In genomic region chr12:57591567-57592325, GRCh38 we compare ENCODE assay signal across 8 cellular contexts. TPM values are rescaled to one million over a fixed set of nuclear protein-coding genes. Genes with fewer than 3 reads are reported as not detected.
A peak's percentile ranks its signal among the peaks of the same experiment; 100 is the strongest.
DNase-seq lines count a peak whose midpoint lies in the region; ATAC-seq and TF ChIP-seq lines count a peak whose summit lies in the region.

No MANE protein-coding gene starts in this region.

- peaks cover 35% of the 10 kb centered on the region for H3K4me1 ChIP-seq in CD4-positive, CD25-positive, alpha-beta regulatory T cell (ENCODE audit: control insufficient read depth, insufficient read depth, low read length, poor library complexity, severe bottlenecking)
- H3K4me1 ChIP-seq in GM23338 (ENCODE audit: insufficient read depth), result peaks cover 13% of the 10 kb centered on the region
- peaks cover 9 to 18% of the 10 kb centered on the region in 2 donors for H3K4me1 ChIP-seq in muscle layer of duodenum (ENCODE audit: control insufficient read depth in 1 of 2, insufficient read depth in 2 of 2, low read length in 2 of 2)

- peak overlapping the region; percentile 89 for H2AFZ ChIP-seq in GM23338

- peaks cover 11% of the 10 kb centered on the region for H3F3A ChIP-seq in GM23338 (replicated peaks; ENCODE audit: low read depth)

- no peak for DNase-seq in CD4-positive, CD25-positive, alpha-beta regulatory T cell
- peak; percentile 32 for DNase-seq in GM23338 (ENCODE audit: low spot score)
- peak; percentile 28 for DNase-seq in RPMI7951 (ENCODE audit: low read depth)
- peak; percentile 33 for DNase-seq in endothelial cell (ENCODE audit: low spot score)
- DNase-seq in stimulated activated naive CD4-positive, alpha-beta T cell treated with Interleukin-2 at 50 U/mL for 16 hours (lab: John Stamatoyannopoulos, UW), result no peak
- no peak for DNase-seq in mucosa of gallbladder (ENCODE audit: low spot score)
- no peak for DNase-seq in A172 (ENCODE audit: low spot score)

- no peak for ATAC-seq in CD4-positive, CD25-positive, alpha-beta regulatory T cell (ENCODE audit: low read depth in 2 of 2)
- peak; percentile 38 for ATAC-seq in GM23338

- H3K36me3 Mint-ChIP-seq in CD4-positive, CD25-positive, alpha-beta regulatory T cell, result peaks cover 10% of the 10 kb centered on the region
- H3K36me3 Mint-ChIP-seq in GM23338 (ENCODE audit: low read depth) (peaks cover 10% of the 10 kb centered on the region), endothelial cell (ENCODE audit: low read depth, unreplicated experiment) (peaks cover 12% of the 10 kb centered on the region)

- H3K79me2 ChIP-seq in GM23338 (replicated peaks; ENCODE audit: insufficient read depth), result peaks cover 22% of the 10 kb centered on the region

- H3K9me3 ChIP-seq in CD4-positive, CD25-positive, alpha-beta regulatory T cell (ENCODE audit: control insufficient read depth in 2 of 2, low read length in 2 of 2), result no peaks in the 10 kb centered on the region
- H3K9me3 ChIP-seq in muscle layer of duodenum (ENCODE audit: control insufficient read depth in 1 of 2, low read length in 2 of 2), result no peaks in the 10 kb centered on the region

- peaks cover 13 to 35% (median 27%) of the 10 kb centered on the region in 4 donors for H3K4me1 Mint-ChIP-seq in CD4-positive, CD25-positive, alpha-beta regulatory T cell
- H3K4me1 Mint-ChIP-seq in GM23338, result peaks cover 14% of the 10 kb centered on the region
- peaks cover 18% of the 10 kb centered on the region for H3K4me1 Mint-ChIP-seq in endothelial cell (ENCODE audit: unreplicated experiment)

- TF ChIP-seq CTCF in GM23338 (conservative IDR thresholded peaks at IDR 0.05; ENCODE audit: low read depth in 2 of 2), result no peak
- no peak for TF ChIP-seq CTCF in endothelial cell (IDR thresholded peaks at IDR 0.05; ENCODE audit: unreplicated experiment)

- no peaks in the 10 kb centered on the region for H3K9me2 ChIP-seq in GM23338 (ENCODE audit: insufficient read depth)

- H3K4me2 ChIP-seq in GM23338, result peak overlapping the region; percentile 97

- H3K27me3 ChIP-seq in CD4-positive, CD25-positive, alpha-beta regulatory T cell (ENCODE audit: control insufficient read depth, insufficient read depth, low read length), result peaks cover 7% of the 10 kb centered on the region
- H3K27me3 ChIP-seq in GM23338 (ENCODE audit: insufficient read depth) (0 out of 2 replicates have a peak, but pooled peaks cover 8% of the 10 kb centered on the region), muscle layer of duodenum (ENCODE audit: low read depth, low read length) (no peaks in the 10 kb centered on the region)

- peak overlapping the region; percentile 75 for H3K4me3 ChIP-seq in CD4-positive, CD25-positive, alpha-beta regulatory T cell (ENCODE audit: low read depth, low read length)
- H3K4me3 ChIP-seq in GM23338, result peak overlapping the region; percentile 98
- H3K4me3 ChIP-seq in muscle layer of duodenum (ENCODE audit: low read depth in 1 of 2, low read length in 2 of 2), result peak overlapping the region; percentile 88 to 94

- H3K9me3 Mint-ChIP-seq in CD4-positive, CD25-positive, alpha-beta regulatory T cell, result peaks cover 0 to 1% (median 0%) of the 10 kb centered on the region in 7 donors
- no peaks in the 10 kb centered on the region for H3K9me3 Mint-ChIP-seq in GM23338
- H3K9me3 Mint-ChIP-seq in endothelial cell (ENCODE audit: unreplicated experiment), result no peaks in the 10 kb centered on the region

- H3K27ac Mint-ChIP-seq in CD4-positive, CD25-positive, alpha-beta regulatory T cell, result peak overlapping the region; percentile 92 to 96 (median 94)
- peak overlapping the region; percentile 72; the same call in 1 of the 2 replicates for H3K27ac Mint-ChIP-seq in GM23338
- H3K27ac Mint-ChIP-seq in endothelial cell (ENCODE audit: unreplicated experiment), result peak overlapping the region; percentile 83

- peaks cover 30% of the 10 kb centered on the region for H3K36me3 ChIP-seq in CD4-positive, CD25-positive, alpha-beta regulatory T cell (ENCODE audit: control insufficient read depth, insufficient read depth, low read length)
- H3K36me3 ChIP-seq in GM23338 (ENCODE audit: insufficient read depth) (peaks cover 6% of the 10 kb centered on the region; the same call in 1 of the 2 replicates), muscle layer of duodenum (ENCODE audit: control insufficient read depth in 1 of 2, insufficient read depth in 2 of 2, low read length in 2 of 2) (peaks cover 8 to 11% of the 10 kb centered on the region in 2 donors)

- H3K4me3 Mint-ChIP-seq in CD4-positive, CD25-positive, alpha-beta regulatory T cell, result peak overlapping the region; percentile 90 to 97 (median 94)
- H3K4me3 Mint-ChIP-seq in GM23338, result peak overlapping the region; percentile 92
- peak overlapping the region; percentile 95 for H3K4me3 Mint-ChIP-seq in endothelial cell (ENCODE audit: unreplicated experiment)

- H3K27me3 Mint-ChIP-seq in CD4-positive, CD25-positive, alpha-beta regulatory T cell, result no peaks in the 10 kb centered on the region
- H3K27me3 Mint-ChIP-seq in GM23338 (ENCODE audit: insufficient read depth, low read depth, poor library complexity), result peaks cover 17% of the 10 kb centered on the region
- H3K27me3 Mint-ChIP-seq in endothelial cell (ENCODE audit: unreplicated experiment), result peaks cover 11% of the 10 kb centered on the region

- peak overlapping the region; percentile 74 for H3K27ac ChIP-seq in CD4-positive, CD25-positive, alpha-beta regulatory T cell (ENCODE audit: insufficient read depth, low read length, poor library complexity, severe bottlenecking)
- no peak overlapping the region for H3K27ac ChIP-seq in GM23338 (ENCODE audit: low read depth)
- peak overlapping the region; percentile 51 for H3K27ac ChIP-seq in muscle layer of duodenum (ENCODE audit: low read length)

- peaks cover 4% of the 10 kb centered on the region for H4K20me1 ChIP-seq in GM23338 (replicated peaks; ENCODE audit: insufficient read depth)

RNA-seq across cellular contexts. Expression of gene PIP4K2C, which starts 0.8 kb away (rescaled TPM):
- 35.8 TPM for total RNA-seq in CD4-positive, CD25-positive, alpha-beta regulatory T cell
- 10 to 100 TPM; 24.6 to 38.6 (median 30.2) TPM for polyA plus RNA-seq in CD4-positive, CD25-positive, alpha-beta regulatory T cell
- total RNA-seq in GM23338 (2014; rRNA removed; shearing (Covaris generic)), result 26.4 and 30.6 TPM in 2 replicates
- polyA plus RNA-seq in GM23338 (2016; fragmentation: Nextera tagmentation; extraction: Ambion mirVana), result 10.5 and 10.8 TPM in 2 replicates
- total RNA-seq in RPMI7951 (2014; rRNA removed; shearing (Covaris generic)), result 15.9 and 19.3 TPM in 2 replicates
- total RNA-seq in endothelial cell (ENCODE audit: unreplicated experiment) (18.5 TPM), mucosa of gallbladder (36.1 TPM)
- 42.5 and 54.0 TPM in 2 replicates for total RNA-seq in A172 (2014; rRNA removed; shearing (Covaris generic))

RNA-seq across cellular contexts. Expression of gene DTX3, which starts 12.9 kb away (rescaled TPM):
- total RNA-seq in CD4-positive, CD25-positive, alpha-beta regulatory T cell, result 31.2 TPM
- 1 to 10 TPM; 3.4 to 7.4 (median 5.1) TPM for polyA plus RNA-seq in CD4-positive, CD25-positive, alpha-beta regulatory T cell
- 37.8 and 46.6 TPM in 2 replicates for total RNA-seq in GM23338 (2014; rRNA removed; shearing (Covaris generic))
- 16.7 and 22.8 TPM in 2 replicates for polyA plus RNA-seq in GM23338 (2016; fragmentation: Nextera tagmentation; extraction: Ambion mirVana)
- total RNA-seq in RPMI7951 (2014; rRNA removed; shearing (Covaris generic)), result 9.9 and 10.7 TPM in 2 replicates
- 43.7 TPM for total RNA-seq in endothelial cell (ENCODE audit: unreplicated experiment)
- 31.2 TPM for total RNA-seq in mucosa of gallbladder
- 13.6 and 21.3 TPM in 2 replicates for total RNA-seq in A172 (2014; rRNA removed; shearing (Covaris generic))

RNA-seq across cellular contexts. Expression of gene ARHGEF25, which starts 19.5 kb away (rescaled TPM):
- 0.64 TPM for total RNA-seq in CD4-positive, CD25-positive, alpha-beta regulatory T cell
- not detected for polyA plus RNA-seq in CD4-positive, CD25-positive, alpha-beta regulatory T cell
- 9.9 and 10.2 TPM in 2 replicates for total RNA-seq in GM23338 (2014; rRNA removed; shearing (Covaris generic))
- 0.53 TPM in 1 of 2 replicates, not detected in the other for polyA plus RNA-seq in GM23338 (2016; fragmentation: Nextera tagmentation; extraction: Ambion mirVana)
- 9.4 and 11.5 TPM in 2 replicates for total RNA-seq in RPMI7951 (2014; rRNA removed; shearing (Covaris generic))
- 20.0 TPM for total RNA-seq in endothelial cell (ENCODE audit: unreplicated experiment)
- total RNA-seq in mucosa of gallbladder, result 26.2 TPM
- 20.6 and 23.0 TPM in 2 replicates for total RNA-seq in A172 (2014; rRNA removed; shearing (Covaris generic))

RNA-seq across cellular contexts. Expression of gene B4GALNT1, which starts 41.3 kb away (rescaled TPM):
- total RNA-seq in CD4-positive, CD25-positive, alpha-beta regulatory T cell, result not detected
- not detected for polyA plus RNA-seq in CD4-positive, CD25-positive, alpha-beta regulatory T cell
- 2.4 and 2.8 TPM in 2 replicates for total RNA-seq in GM23338 (2014; rRNA removed; shearing (Covaris generic))
- polyA plus RNA-seq in GM23338 (2016; fragmentation: Nextera tagmentation; extraction: Ambion mirVana), result 1.3 and 1.4 TPM in 2 replicates
- total RNA-seq in RPMI7951 (2014; rRNA removed; shearing (Covaris generic)), result 11.9 and 14.4 TPM in 2 replicates
- total RNA-seq in endothelial cell (ENCODE audit: unreplicated experiment), result 1.3 TPM
- 1.3 TPM for total RNA-seq in mucosa of gallbladder
- total RNA-seq in A172 (2014; rRNA removed; shearing (Covaris generic)), result 61.9 and 82.6 TPM in 2 replicates

RNA-seq across cellular contexts. Expression of gene KIF5A, which starts 41.9 kb away (rescaled TPM):
- 0.72 TPM for total RNA-seq in CD4-positive, CD25-positive, alpha-beta regulatory T cell
- under 1 TPM in 2 of 4 donors, not detected in 2; 0.05 to 0.06 TPM for polyA plus RNA-seq in CD4-positive, CD25-positive, alpha-beta regulatory T cell
- total RNA-seq in GM23338 (2014; rRNA removed; shearing (Covaris generic)), result 16.5 and 21.3 TPM in 2 replicates
- 9.1 and 11.1 TPM in 2 replicates for polyA plus RNA-seq in GM23338 (2016; fragmentation: Nextera tagmentation; extraction: Ambion mirVana)
- 0.60 and 1.9 TPM in 2 replicates for total RNA-seq in RPMI7951 (2014; rRNA removed; shearing (Covaris generic))
- total RNA-seq in endothelial cell (ENCODE audit: unreplicated experiment) (0.46 TPM), mucosa of gallbladder (0.81 TPM)
- total RNA-seq in A172 (2014; rRNA removed; shearing (Covaris generic)), result 0.36 and 0.67 TPM in 2 replicates

Comparison
In these comparisons a context has a peak if more than half of its experiments do, and no peak if none do; other contexts are left out.
1. DNase-seq: peak in GM23338 (single experiment), RPMI7951 (single experiment) and endothelial cell (single experiment); none in CD4-positive, CD25-positive, alpha-beta regulatory T cell (0 of 3), stimulated activated naive CD4-positive, alpha-beta T cell treated with Interleukin-2 at 50 U/mL for 16 hours (single experiment), mucosa of gallbladder (single experiment) and A172 (single experiment).
2. Peak in every context shown above with its lines, with median percentiles within 50 percentile points of each other: H3K4me3 ChIP-seq, H3K27ac Mint-ChIP-seq and H3K4me3 Mint-ChIP-seq.